8 cellular contexts compared by ENCODE assay signal in the genomic region with DNA sequence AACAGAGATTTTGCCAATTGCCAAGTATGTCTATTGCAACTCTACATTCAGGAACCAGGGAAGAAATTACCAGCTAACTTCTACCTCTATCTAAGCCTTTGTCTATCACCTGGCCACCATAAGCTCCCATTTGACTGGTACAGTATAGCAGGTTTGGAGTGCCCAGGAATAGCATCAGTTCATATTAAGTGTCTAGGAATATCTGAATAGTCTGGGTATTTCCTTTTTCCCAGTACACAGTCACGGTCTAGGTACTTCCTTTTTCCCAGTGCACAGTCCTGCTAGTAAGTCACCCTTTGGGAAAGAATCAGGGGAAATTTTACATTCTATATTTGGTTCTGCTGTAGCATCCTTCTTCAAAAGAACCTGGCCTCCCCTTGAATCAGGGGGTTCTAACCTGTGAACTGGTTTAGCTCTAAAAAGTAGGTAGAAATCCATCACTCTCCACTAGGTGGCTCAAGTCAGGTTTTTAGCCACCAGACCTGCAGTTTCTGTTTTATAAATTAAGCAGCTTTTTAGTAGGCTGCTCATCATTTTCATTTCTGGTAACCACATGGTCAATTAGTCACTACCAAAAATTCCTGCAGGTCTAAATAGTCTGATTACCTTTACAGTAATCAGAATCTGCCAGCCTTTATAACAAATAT. TPM values are rescaled to one million over a fixed set of nuclear protein-coding genes. Genes with fewer than 3 reads are reported as not detected.
DNase-seq lines count a peak whose midpoint lies in the region; ATAC-seq and TF ChIP-seq lines count a peak whose summit lies in the region.

No MANE protein-coding gene starts in this region.

- H2AFZ ChIP-seq in GM23338, result no peak overlapping the region

- H3K36me3 Mint-ChIP-seq in GM23338 (ENCODE audit: low read depth) (no peaks in the 10 kb centered on the region), natural killer cell (no peaks in the 10 kb centered on the region)

- TF ChIP-seq CTCF in GM23338 (conservative IDR thresholded peaks at IDR 0.05; ENCODE audit: low read depth in 2 of 2), result peak; percentile 60 to 71
- peak; percentile 50 for TF ChIP-seq CTCF in LNCaP clone FGC (IDR thresholded peaks at IDR 0.05; ENCODE audit: control insufficient read depth, extremely low read depth, insufficient read depth)
- TF ChIP-seq CTCF in natural killer cell (IDR thresholded peaks at IDR 0.05), result peak; percentile 43

- H3K9me3 Mint-ChIP-seq in GM23338 (no peaks in the 10 kb centered on the region), natural killer cell (no peaks in the 10 kb centered on the region)

- H3K4me3 Mint-ChIP-seq in GM23338 (no peak overlapping the region), natural killer cell (no peak overlapping the region)

- H3K27ac ChIP-seq in GM23338 (ENCODE audit: low read depth), result no peak overlapping the region

- no peak overlapping the region for H3K4me2 ChIP-seq in GM23338

- H3K27me3 ChIP-seq in GM23338 (ENCODE audit: insufficient read depth), result no peaks in the 10 kb centered on the region

- no peaks in the 10 kb centered on the region for H3K9me2 ChIP-seq in GM23338 (ENCODE audit: insufficient read depth)

- no peak for TF ChIP-seq POLR2A in GM18505 (IDR thresholded peaks at IDR 0.05; ENCODE audit: borderline replicate concordance, extremely low read depth, insufficient read depth, insufficient read length)

- H3F3A ChIP-seq in GM23338 (replicated peaks; ENCODE audit: low read depth), result no peaks in the 10 kb centered on the region

- no peaks in the 10 kb centered on the region; the same call in 2 of the 3 replicates for H3K4me1 Mint-ChIP-seq in GM23338
- no peaks in the 10 kb centered on the region for H3K4me1 Mint-ChIP-seq in natural killer cell

- H3K4me3 ChIP-seq in GM23338 (no peak overlapping the region), LNCaP clone FGC (ENCODE audit: low read depth, low read length) (no peak overlapping the region)

- no peaks in the 10 kb centered on the region for H3K27me3 Mint-ChIP-seq in GM23338 (ENCODE audit: insufficient read depth, low read depth, poor library complexity)
- peaks cover 5 to 12% of the 10 kb centered on the region in 2 donors for H3K27me3 Mint-ChIP-seq in natural killer cell (ENCODE audit: low read depth in 2 of 2)

- intact Hi-C loops in natural killer cell (cut with micrococcal nuclease), result loop anchor here (1.0 kb wide), 1 partner anchor 314 kb away; no protein-coding TSS in a partner anchor

- no peaks in the 10 kb centered on the region for H3K36me3 ChIP-seq in GM23338 (ENCODE audit: insufficient read depth)

- no peaks in the 10 kb centered on the region for H3K4me1 ChIP-seq in GM23338 (ENCODE audit: insufficient read depth)

- DNase-seq in AG08395 (ENCODE audit: low spot score) (peak; percentile 7), GM03348 (ENCODE audit: low spot score) (peak; percentile 40), GM23338 (ENCODE audit: low spot score) (peak; percentile 70), LNCaP clone FGC (ENCODE audit: low read depth) (no peak), astrocyte of the hippocampus (ENCODE audit: low read depth, low spot score) (peak; percentile 46), natural killer cell (no peak), SHP77 (lab: John Stamatoyannopoulos, UW) (no peak)

- no peaks in the 10 kb centered on the region for H4K20me1 ChIP-seq in GM23338 (replicated peaks; ENCODE audit: insufficient read depth)

- no peak overlapping the region for H3K27ac Mint-ChIP-seq in GM23338
- no peak overlapping the region for H3K27ac Mint-ChIP-seq in natural killer cell

- no peaks in the 10 kb centered on the region for H3K79me2 ChIP-seq in GM23338 (replicated peaks; ENCODE audit: insufficient read depth)

- ATAC-seq in GM23338, result peak; percentile 75
- peak in 2 of 3 donors; percentile 53 to 62 for ATAC-seq in natural killer cell
- ATAC-seq in GM18505 (IDR thresholded peaks at IDR 0.05; ENCODE audit: unreplicated experiment), result no peak

TF ChIP-seq in GM23338, 12 proteins besides CTCF, POLR2A, EP300 and RAD21 (continues in another document):
- TF ChIP-seq EZH2phosphoT487 (IDR thresholded peaks at IDR 0.05; ENCODE audit: unreplicated experiment) (no peak), CREB1 (CRISPR knock-in tag; IDR thresholded peaks at IDR 0.05; ENCODE audit: low read depth) (no peak), NANOG (IDR thresholded peaks at IDR 0.05; ENCODE audit: borderline replicate concordance) (no peak), STAT1 (IDR thresholded peaks at IDR 0.05; ENCODE audit: unreplicated experiment) (no peak), POLR2AphosphoS5 (IDR thresholded peaks at IDR 0.05; ENCODE audit: low read depth) (no peak), ZNF114 (CRISPR knock-in tag; IDR thresholded peaks at IDR 0.05) (no peak), ZNF331 (CRISPR knock-in tag; IDR thresholded peaks at IDR 0.05; ENCODE audit: low read depth) (no peak), EZH2 (IDR thresholded peaks at IDR 0.05; ENCODE audit: low read depth, unreplicated experiment) (no peak)
- TF ChIP-seq, protein P1, sequence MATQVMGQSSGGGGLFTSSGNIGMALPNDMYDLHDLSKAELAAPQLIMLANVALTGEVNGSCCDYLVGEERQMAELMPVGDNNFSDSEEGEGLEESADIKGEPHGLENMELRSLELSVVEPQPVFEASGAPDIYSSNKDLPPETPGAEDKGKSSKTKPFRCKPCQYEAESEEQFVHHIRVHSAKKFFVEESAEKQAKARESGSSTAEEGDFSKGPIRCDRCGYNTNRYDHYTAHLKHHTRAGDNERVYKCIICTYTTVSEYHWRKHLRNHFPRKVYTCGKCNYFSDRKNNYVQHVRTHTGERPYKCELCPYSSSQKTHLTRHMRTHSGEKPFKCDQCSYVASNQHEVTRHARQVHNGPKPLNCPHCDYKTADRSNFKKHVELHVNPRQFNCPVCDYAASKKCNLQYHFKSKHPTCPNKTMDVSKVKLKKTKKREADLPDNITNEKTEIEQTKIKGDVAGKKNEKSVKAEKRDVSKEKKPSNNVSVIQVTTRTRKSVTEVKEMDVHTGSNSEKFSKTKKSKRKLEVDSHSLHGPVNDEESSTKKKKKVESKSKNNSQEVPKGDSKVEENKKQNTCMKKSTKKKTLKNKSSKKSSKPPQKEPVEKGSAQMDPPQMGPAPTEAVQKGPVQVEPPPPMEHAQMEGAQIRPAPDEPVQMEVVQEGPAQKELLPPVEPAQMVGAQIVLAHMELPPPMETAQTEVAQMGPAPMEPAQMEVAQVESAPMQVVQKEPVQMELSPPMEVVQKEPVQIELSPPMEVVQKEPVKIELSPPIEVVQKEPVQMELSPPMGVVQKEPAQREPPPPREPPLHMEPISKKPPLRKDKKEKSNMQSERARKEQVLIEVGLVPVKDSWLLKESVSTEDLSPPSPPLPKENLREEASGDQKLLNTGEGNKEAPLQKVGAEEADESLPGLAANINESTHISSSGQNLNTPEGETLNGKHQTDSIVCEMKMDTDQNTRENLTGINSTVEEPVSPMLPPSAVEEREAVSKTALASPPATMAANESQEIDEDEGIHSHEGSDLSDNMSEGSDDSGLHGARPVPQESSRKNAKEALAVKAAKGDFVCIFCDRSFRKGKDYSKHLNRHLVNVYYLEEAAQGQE (IDR thresholded peaks at IDR 0.05; ENCODE audit: unreplicated experiment), result no peak

RNA-seq across cellular contexts. Expression of gene DNAJC10, which starts 49.3 kb away (rescaled TPM):
- 83.1 and 96.9 TPM in 2 replicates for total RNA-seq in GM23338 (2014; rRNA removed; shearing (Covaris generic))
- 33.7 and 41.9 TPM in 2 replicates for polyA plus RNA-seq in GM23338 (2016; fragmentation: Nextera tagmentation; extraction: Ambion mirVana)
- total RNA-seq in natural killer cell, result 10 to 100 TPM; 56.4 to 63.0 (median 60.6) TPM

Comparison
In these comparisons a context has a peak if more than half of its experiments do, and no peak if none do; other contexts are left out.
1. DNase-seq: peak in AG08395 (single experiment), GM03348 (single experiment), GM23338 (single experiment) and astrocyte of the hippocampus (single experiment); none in LNCaP clone FGC (single experiment), natural killer cell (single experiment) and SHP77 (0 of 2).
2. Peak in every context shown above with its lines, with median percentiles within 50 percentile points of each other: CTCF ChIP-seq.